ENCODE assay signal across 8 cellular contexts in genomic region chr7:70694909-70695803, GRCh38.
DNase-seq lines count a peak whose midpoint lies in the region; ATAC-seq and TF ChIP-seq lines count a peak whose summit lies in the region.

No MANE protein-coding gene starts in this region.

- H3K27ac Mint-ChIP-seq in activated naive CD8-positive, alpha-beta T cell treated with anti-CD3 and anti-CD28 coated beads for 36 hours: peak overlapping the region; percentile 14

- TF ChIP-seq CTCF in spleen (IDR thresholded peaks at IDR 0.05 in 8 of 11, conservative IDR thresholded peaks at IDR 0.05 in 3 of 11): no peak

- peak; percentile 10 for ATAC-seq in HG03066 (IDR thresholded peaks at IDR 0.05; ENCODE audit: low read depth, unreplicated experiment)
- ATAC-seq in GM18867 (IDR thresholded peaks at IDR 0.05; ENCODE audit: unreplicated experiment): no peak

- H3K9ac ChIP-seq in iPS-15b (ENCODE audit: low read depth, low read length): peak overlapping the region; percentile 88

- 0 to 2% (median 1%) methylated on average over 36 to 82 of the region's 82 CpGs for WGBS in spleen, 5 donors

- no peaks in the 10 kb centered on the region for H3K9me3 ChIP-seq in iPS-15b (ENCODE audit: control insufficient read depth, insufficient read depth, low read length)
- no peaks in the 10 kb centered on the region for H3K9me3 ChIP-seq in spleen

- peak overlapping the region in 6 of 8 donors; percentile 31 to 82 (median 60) for H3K27ac ChIP-seq in spleen

- H3K9me3 Mint-ChIP-seq in activated naive CD8-positive, alpha-beta T cell treated with anti-CD3 and anti-CD28 coated beads for 36 hours: no peaks in the 10 kb centered on the region

- H3K4me3 ChIP-seq in iPS-15b (ENCODE audit: low read depth, low read length) (peak overlapping the region; percentile 78), spleen (peak overlapping the region; percentile 49 to 81 (median 60))

- H3K36me3 ChIP-seq in iPS-15b (ENCODE audit: control insufficient read depth, insufficient read depth, low read length): no peaks in the 10 kb centered on the region
- no peaks in the 10 kb centered on the region for H3K36me3 ChIP-seq in spleen

- peaks cover 49% of the 10 kb centered on the region for H3K27me3 Mint-ChIP-seq in activated naive CD8-positive, alpha-beta T cell treated with anti-CD3 and anti-CD28 coated beads for 36 hours

- H3K4me1 ChIP-seq in iPS-15b (ENCODE audit: control insufficient read depth, insufficient read depth, low read length): peaks cover 23% of the 10 kb centered on the region
- H3K4me1 ChIP-seq in spleen: peaks cover 3 to 36% (median 26%) of the 10 kb centered on the region in 6 donors

- H3K27me3 ChIP-seq in iPS-15b (ENCODE audit: control insufficient read depth, insufficient read depth, low read length) (peaks cover 14% of the 10 kb centered on the region), spleen (replicated peaks in 1 of 7) (peaks cover 0 to 60% (median 18%) of the 10 kb centered on the region in 7 donors)

- H3K4me3 Mint-ChIP-seq in activated naive CD8-positive, alpha-beta T cell treated with anti-CD3 and anti-CD28 coated beads for 36 hours: peak overlapping the region; percentile 78

- H3K36me3 Mint-ChIP-seq in activated naive CD8-positive, alpha-beta T cell treated with anti-CD3 and anti-CD28 coated beads for 36 hours: no peaks in the 10 kb centered on the region

- peaks cover 7% of the 10 kb centered on the region for H3K4me1 Mint-ChIP-seq in activated naive CD8-positive, alpha-beta T cell treated with anti-CD3 and anti-CD28 coated beads for 36 hours

- DNase-seq in EH (ENCODE audit: low read depth) (peak; percentile 30), spleen (no peak), GM19238 (ENCODE audit: insufficient read length, low spot score) (no peak), SKM-1 treated with dmso at 0.1 percent for 144 hours (lab: John Stamatoyannopoulos, UW; ENCODE audit: unreplicated experiment) (no peak)
- DNase-seq in activated naive CD8-positive, alpha-beta T cell treated with anti-CD3 and anti-CD28 coated beads for 36 hours: no peak

- no peak for TF ChIP-seq POLR2A in spleen (IDR thresholded peaks at IDR 0.05)

- intact Hi-C loops in spleen (cut with DNase I; ENCODE audit: low total_unique reads): loop anchor here (5.0 kb wide), 2 partner anchors 503 to 653 kb away; no protein-coding TSS in a partner anchor
